In genomic region chr7:26178272-26178960, GRCh38 we compare ENCODE assay signal across 2 cellular contexts.
TF ChIP-seq lines count a peak whose summit lies in the region.

No MANE protein-coding gene starts in this region.

TF ChIP-seq in A549, 52 proteins besides CTCF, POLR2A, EP300 and RAD21:
- no peak for TF ChIP-seq ESRRA (IDR thresholded peaks at IDR 0.05; ENCODE audit: borderline replicate concordance, low read length)
- TF ChIP-seq CHD4 (IDR thresholded peaks at IDR 0.05; ENCODE audit: borderline replicate concordance) = no peak
- no peak for TF ChIP-seq USF2 (IDR thresholded peaks at IDR 0.05)
- no peak for TF ChIP-seq KDM5A (IDR thresholded peaks at IDR 0.05)
- TF ChIP-seq HOXA7 (CRISPR knock-in tag; IDR thresholded peaks at IDR 0.05) = no peak
- no peak for TF ChIP-seq MAX (IDR thresholded peaks at IDR 0.05)
- no peak for TF ChIP-seq GATA3 (IDR thresholded peaks at IDR 0.05; ENCODE audit: borderline replicate concordance)
- no peak for TF ChIP-seq MAZ (IDR thresholded peaks at IDR 0.05; ENCODE audit: borderline replicate concordance, low read depth, low read length)
TF ChIP-seq in A549: peak in this region for 0.

TF ChIP-seq in GM12878, 131 proteins besides CTCF, POLR2A, EP300 and RAD21:
- TF ChIP-seq YY1 (IDR thresholded peaks at IDR 0.05; ENCODE audit: low read depth, low read length) = no peak
- no peak for TF ChIP-seq SREBF1 (IDR thresholded peaks at IDR 0.05; ENCODE audit: low read length)
- TF ChIP-seq ZNF274 (IDR thresholded peaks at IDR 0.05; ENCODE audit: insufficient read depth, insufficient read length) = no peak
- no peak for TF ChIP-seq WRNIP1 (IDR thresholded peaks at IDR 0.05; ENCODE audit: borderline replicate concordance, low read depth, low read length)
- no peak for TF ChIP-seq RCOR1 (conservative IDR thresholded peaks at IDR 0.05; ENCODE audit: low read depth, low read length)
- TF ChIP-seq BMI1 (IDR thresholded peaks at IDR 0.05; ENCODE audit: borderline replicate concordance) = no peak
- TF ChIP-seq SPI1 (IDR thresholded peaks at IDR 0.05; ENCODE audit: borderline replicate concordance, insufficient read depth, low read depth, low read length) = no peak
- TF ChIP-seq RAD51 (IDR thresholded peaks at IDR 0.05) = no peak
- TF ChIP-seq SUPT20H (IDR thresholded peaks at IDR 0.05; ENCODE audit: borderline replicate concordance, control insufficient read depth, low read depth, low read length) = no peak
- TF ChIP-seq CREM (IDR thresholded peaks at IDR 0.05; ENCODE audit: low read depth) = no peak
- TF ChIP-seq ZBTB40 (IDR thresholded peaks at IDR 0.05; ENCODE audit: borderline replicate concordance) = no peak
- TF ChIP-seq BCLAF1 (IDR thresholded peaks at IDR 0.05) = no peak
- no peak for TF ChIP-seq SMAD5 (IDR thresholded peaks at IDR 0.05; ENCODE audit: low read depth)
TF ChIP-seq in GM12878: peak in this region for 0.
